ENCODE assay signal across 2 cellular contexts in the genomic region with DNA sequence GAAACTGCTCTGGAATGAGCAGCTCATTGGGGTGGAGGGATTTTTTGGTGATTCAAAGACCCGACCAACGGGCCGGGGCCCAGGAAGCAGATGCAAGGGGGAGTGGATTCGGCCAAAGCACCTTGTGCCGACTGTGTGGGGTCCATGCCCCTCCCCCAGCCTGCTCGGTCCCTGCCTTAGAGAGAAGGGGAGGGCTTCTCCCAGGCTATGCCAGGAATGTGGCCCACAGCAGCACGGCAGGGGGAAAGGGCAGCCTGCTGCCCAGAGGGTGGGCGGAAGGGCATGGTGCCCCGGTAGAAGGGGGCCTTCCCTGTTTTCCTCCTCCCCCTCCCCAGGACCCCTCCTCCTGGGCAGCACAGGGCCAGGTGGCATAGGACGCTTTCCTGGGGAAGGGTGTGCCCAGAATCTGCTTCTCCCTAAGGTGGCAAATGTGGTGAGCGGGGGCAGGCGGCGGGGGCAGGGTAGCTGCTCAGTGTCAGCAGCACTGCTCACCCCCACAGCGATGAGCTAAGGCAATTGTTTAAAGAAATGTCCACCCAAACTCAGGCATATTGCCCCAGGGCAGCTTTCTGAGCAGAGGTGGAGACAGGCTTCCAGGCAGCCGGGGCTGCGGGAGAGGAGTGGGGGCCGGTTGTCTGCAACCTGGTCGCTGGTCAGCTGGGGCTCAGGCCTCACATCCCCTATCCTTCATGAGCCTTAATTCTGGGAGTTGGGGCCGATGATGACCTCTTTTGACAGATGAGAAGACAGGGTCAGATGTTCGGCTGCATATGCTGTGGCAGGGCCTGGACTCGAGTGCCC.
TF ChIP-seq lines count a peak whose summit lies in the region.

No MANE protein-coding gene starts in this region.

TF ChIP-seq in GM23338, 12 proteins besides CTCF, POLR2A, EP300 and RAD21:
- TF ChIP-seq ZNF462 (CRISPR knock-in tag; IDR thresholded peaks at IDR 0.05) = no peak
- no peak for TF ChIP-seq ZNF331 (CRISPR knock-in tag; IDR thresholded peaks at IDR 0.05; ENCODE audit: low read depth)
- TF ChIP-seq CREB1 (CRISPR knock-in tag; IDR thresholded peaks at IDR 0.05; ENCODE audit: low read depth) = no peak
- no peak for TF ChIP-seq EZH2 (IDR thresholded peaks at IDR 0.05; ENCODE audit: low read depth, unreplicated experiment)
- no peak for TF ChIP-seq POLR2AphosphoS5 (IDR thresholded peaks at IDR 0.05; ENCODE audit: low read depth)
- no peak for TF ChIP-seq REST (IDR thresholded peaks at IDR 0.05; ENCODE audit: unreplicated experiment)
- no peak for TF ChIP-seq EZH2phosphoT487 (IDR thresholded peaks at IDR 0.05; ENCODE audit: unreplicated experiment)
TF ChIP-seq in GM23338: peak in this region for 0.

TF ChIP-seq in WTC11, 78 proteins besides CTCF, POLR2A, EP300 and RAD21 (continued from another document):
- TF ChIP-seq, protein P1, sequence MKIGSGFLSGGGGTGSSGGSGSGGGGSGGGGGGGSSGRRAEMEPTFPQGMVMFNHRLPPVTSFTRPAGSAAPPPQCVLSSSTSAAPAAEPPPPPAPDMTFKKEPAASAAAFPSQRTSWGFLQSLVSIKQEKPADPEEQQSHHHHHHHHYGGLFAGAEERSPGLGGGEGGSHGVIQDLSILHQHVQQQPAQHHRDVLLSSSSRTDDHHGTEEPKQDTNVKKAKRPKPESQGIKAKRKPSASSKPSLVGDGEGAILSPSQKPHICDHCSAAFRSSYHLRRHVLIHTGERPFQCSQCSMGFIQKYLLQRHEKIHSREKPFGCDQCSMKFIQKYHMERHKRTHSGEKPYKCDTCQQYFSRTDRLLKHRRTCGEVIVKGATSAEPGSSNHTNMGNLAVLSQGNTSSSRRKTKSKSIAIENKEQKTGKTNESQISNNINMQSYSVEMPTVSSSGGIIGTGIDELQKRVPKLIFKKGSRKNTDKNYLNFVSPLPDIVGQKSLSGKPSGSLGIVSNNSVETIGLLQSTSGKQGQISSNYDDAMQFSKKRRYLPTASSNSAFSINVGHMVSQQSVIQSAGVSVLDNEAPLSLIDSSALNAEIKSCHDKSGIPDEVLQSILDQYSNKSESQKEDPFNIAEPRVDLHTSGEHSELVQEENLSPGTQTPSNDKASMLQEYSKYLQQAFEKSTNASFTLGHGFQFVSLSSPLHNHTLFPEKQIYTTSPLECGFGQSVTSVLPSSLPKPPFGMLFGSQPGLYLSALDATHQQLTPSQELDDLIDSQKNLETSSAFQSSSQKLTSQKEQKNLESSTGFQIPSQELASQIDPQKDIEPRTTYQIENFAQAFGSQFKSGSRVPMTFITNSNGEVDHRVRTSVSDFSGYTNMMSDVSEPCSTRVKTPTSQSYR (CRISPR knock-in tag; IDR thresholded peaks at IDR 0.05) = peak; percentile 84; the same call in 1 of the 2 replicates
- no peak for TF ChIP-seq SP1 (CRISPR knock-in tag; conservative IDR thresholded peaks at IDR 0.05)
- TF ChIP-seq FOXP1 (CRISPR knock-in tag; IDR thresholded peaks at IDR 0.05; ENCODE audit: borderline replicate concordance) = peak; percentile 28; the same call in 1 of the 2 replicates
- TF ChIP-seq, protein P2, sequence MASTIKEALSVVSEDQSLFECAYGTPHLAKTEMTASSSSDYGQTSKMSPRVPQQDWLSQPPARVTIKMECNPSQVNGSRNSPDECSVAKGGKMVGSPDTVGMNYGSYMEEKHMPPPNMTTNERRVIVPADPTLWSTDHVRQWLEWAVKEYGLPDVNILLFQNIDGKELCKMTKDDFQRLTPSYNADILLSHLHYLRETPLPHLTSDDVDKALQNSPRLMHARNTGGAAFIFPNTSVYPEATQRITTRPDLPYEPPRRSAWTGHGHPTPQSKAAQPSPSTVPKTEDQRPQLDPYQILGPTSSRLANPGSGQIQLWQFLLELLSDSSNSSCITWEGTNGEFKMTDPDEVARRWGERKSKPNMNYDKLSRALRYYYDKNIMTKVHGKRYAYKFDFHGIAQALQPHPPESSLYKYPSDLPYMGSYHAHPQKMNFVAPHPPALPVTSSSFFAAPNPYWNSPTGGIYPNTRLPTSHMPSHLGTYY (CRISPR knock-in tag; IDR thresholded peaks at IDR 0.05) = no peak
- 0 out of 2 replicates have a peak, but pooled peaks have one; percentile 58 for TF ChIP-seq KAT7 (CRISPR knock-in tag; IDR thresholded peaks at IDR 0.05; ENCODE audit: borderline replicate concordance)
